8 cellular contexts compared by ENCODE assay signal in the genomic region with DNA sequence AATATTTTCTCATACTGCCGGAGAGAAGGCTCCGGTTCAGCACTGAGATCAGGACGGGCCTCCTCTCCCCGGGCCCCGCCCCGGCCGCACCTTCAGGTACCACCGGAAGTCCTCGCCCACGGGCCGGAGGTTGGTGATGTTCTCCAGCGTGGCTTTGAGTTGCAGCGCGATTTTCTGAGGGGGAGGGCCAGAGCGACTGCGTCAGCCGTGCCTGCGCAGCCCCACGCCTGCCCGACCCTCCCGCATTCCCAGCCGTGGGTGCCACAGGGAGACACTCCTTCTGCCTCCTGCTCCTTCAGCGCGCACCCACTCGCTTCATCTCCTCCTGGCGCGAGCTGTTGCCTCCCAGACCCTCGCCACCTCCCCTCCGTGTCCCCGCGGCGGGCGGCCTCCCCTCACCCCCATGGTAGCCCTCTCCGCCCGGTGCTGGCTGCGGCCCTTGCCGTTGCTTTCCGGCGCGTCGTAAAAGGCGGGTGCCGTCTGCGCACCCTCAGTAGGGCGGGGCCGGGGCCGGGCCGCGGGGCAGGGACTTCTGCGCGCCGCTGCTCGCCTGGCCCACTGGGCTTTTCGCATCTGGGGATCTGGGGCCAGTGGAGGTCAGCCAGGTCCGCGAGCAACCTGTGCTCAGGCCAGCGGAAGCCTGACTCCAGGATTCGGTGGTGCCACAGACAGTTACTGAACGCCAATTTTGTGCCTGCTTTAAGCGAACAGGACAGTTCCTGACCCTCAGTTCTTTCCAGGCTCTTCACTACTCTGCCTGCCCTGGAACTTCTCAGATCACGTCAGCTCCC. TPM values are rescaled to one million over a fixed set of nuclear protein-coding genes. Genes with fewer than 3 reads are reported as not detected.
DNase-seq lines count a peak whose midpoint lies in the region; ATAC-seq, FAIRE-seq and TF ChIP-seq lines count a peak whose summit lies in the region.

A gene (minus strand): TSS at position 464 of the 791 bp plus-strand sequence. CDS start 59 bp downstream, at position 405.

- FAIRE-seq in endothelial cell of umbilical vein (lab: Jason Lieb, UNC), result peak; percentile 69

- H3K9me1 ChIP-seq in endothelial cell of umbilical vein (replicated peaks; ENCODE audit: control insufficient read depth, extremely low read depth, insufficient read depth, low read length), result no peaks in the 10 kb centered on the region

- H3K79me2 ChIP-seq in OCI-LY1 (ENCODE audit: insufficient read depth, low read length) (no peaks in the 10 kb centered on the region), endothelial cell of umbilical vein (ENCODE audit: control insufficient read depth, insufficient read depth, low read length) (peaks cover 11% of the 10 kb centered on the region)

- H3K9me3 Mint-ChIP-seq in Calu3 (ENCODE audit: low read depth, unreplicated experiment), result no peaks in the 10 kb centered on the region

- H3K27ac ChIP-seq in HUES64 (ENCODE audit: low read depth, low read length) (peak within 1 kb of the TSS; percentile 94), OCI-LY1 (ENCODE audit: low read depth, low read length, poor library complexity, severe bottlenecking) (peak within 1 kb of the TSS; percentile 63), endothelial cell of umbilical vein (ENCODE audit: insufficient read depth, low read depth, low read length) (peak within 1 kb of the TSS; percentile 54)

- H3K36me3 ChIP-seq in HUES64 (ENCODE audit: insufficient read depth, low read length) (peaks cover 30% of the 10 kb centered on the region), OCI-LY1 (ENCODE audit: insufficient read depth, low read length) (0 out of 2 replicates have a peak, but pooled peaks cover 7% of the 10 kb centered on the region), endothelial cell of umbilical vein (ENCODE audit: control insufficient read depth in 2 of 2, extremely low read depth in 1 of 2, insufficient read depth in 2 of 2, low read length in 2 of 2) (peaks cover 0 to 5% of the 10 kb centered on the region in 2 experiments)

- intact Hi-C loops in Calu3 (cut with micrococcal nuclease; ENCODE audit: unreplicated experiment) (loop anchor here (1.0 kb wide), 1 partner anchor 35 kb away; no protein-coding TSS in a partner anchor), endothelial cell of umbilical vein (cut with micrococcal nuclease) (loop anchor here (1.0 kb wide), 2 partner anchors 18 to 24 kb away; a partner anchor contains a TSS)

- TF ChIP-seq CTCF in Calu3 (IDR thresholded peaks at IDR 0.05; ENCODE audit: unreplicated experiment), result no peak
- no peak for TF ChIP-seq CTCF in OCI-LY1 (IDR thresholded peaks at IDR 0.05; ENCODE audit: low read length)
- no peak for TF ChIP-seq CTCF in endothelial cell of umbilical vein (IDR thresholded peaks at IDR 0.05; ENCODE audit: extremely low read depth in 1 of 2, insufficient read depth in 1 of 2, low read depth in 1 of 2, low read length in 2 of 2)

- H3K27me3 ChIP-seq in HUES64 (ENCODE audit: insufficient read depth, low read length) (no peaks in the 10 kb centered on the region), OCI-LY1 (ENCODE audit: insufficient read depth, low read length) (no peaks in the 10 kb centered on the region), endothelial cell of umbilical vein (ENCODE audit: control insufficient read depth in 2 of 2, insufficient read depth in 2 of 2, low read length in 2 of 2) (no peaks in the 10 kb centered on the region)

- no peaks in the 10 kb centered on the region for H4K20me1 ChIP-seq in OCI-LY1 (ENCODE audit: insufficient read depth, low read length)
- H4K20me1 ChIP-seq in endothelial cell of umbilical vein (replicated peaks; ENCODE audit: control insufficient read depth, extremely low read depth, insufficient read depth, low read length), result no peaks in the 10 kb centered on the region

- TF ChIP-seq POLR2A in endothelial cell of umbilical vein (IDR thresholded peaks at IDR 0.05; ENCODE audit: low read depth, low read length), result peak; percentile 89

- H3K27ac Mint-ChIP-seq in Calu3 (ENCODE audit: unreplicated experiment), result peak within 1 kb of the TSS; percentile 86

- no peaks in the 10 kb centered on the region for H3K27me3 Mint-ChIP-seq in Calu3 (ENCODE audit: unreplicated experiment)

- peaks cover 18% of the 10 kb centered on the region for H3K36me3 Mint-ChIP-seq in Calu3 (ENCODE audit: insufficient read depth, unreplicated experiment)

- 1% methylated on average over 61 of the region's 61 CpGs for WGBS in HUES64

- POLR2A ChIA-PET in endothelial cell of umbilical vein (lab: Charles Lee), result no interaction called here

- dilution Hi-C loops in endothelial cell of umbilical vein (cut with MboI; ENCODE audit: extremely low pct_ligation_motif_present, low sequenced_read_pairs), result no loop called here

- peak; percentile 91 for ATAC-seq in GM21447 (IDR thresholded peaks at IDR 0.05; ENCODE audit: unreplicated experiment)

- H3F3A ChIP-seq in OCI-LY1 (ENCODE audit: insufficient read depth, low read length), result no peaks in the 10 kb centered on the region

- H3K4me3 Mint-ChIP-seq in Calu3 (ENCODE audit: low read depth, unreplicated experiment), result peak within 1 kb of the TSS; percentile 89

- H2AFZ ChIP-seq in OCI-LY1 (ENCODE audit: low read length) (no peak within 1 kb of the TSS; the same call in 1 of the 2 replicates), endothelial cell of umbilical vein (ENCODE audit: low read depth, low read length) (peak within 1 kb of the TSS; percentile 98)

- no peaks in the 10 kb centered on the region for H3K9me2 ChIP-seq in OCI-LY1 (ENCODE audit: low read depth, low read length)

- H3K4me3 ChIP-seq in HUES64 (ENCODE audit: low read length) (peak within 1 kb of the TSS; percentile 95), OCI-LY1 (ENCODE audit: low read depth, low read length, poor library complexity, severe bottlenecking) (peak within 1 kb of the TSS; percentile 85), endothelial cell of umbilical vein (replicated peaks in 1 of 3; ENCODE audit: insufficient read depth in 1 of 3, low read depth in 1 of 3, low read length in 3 of 3) (peak within 1 kb of the TSS; percentile 81 to 94 (median 83))

- DNase-seq in Calu3, result peak; percentile 96
- DNase-seq in activated T-cell treated with anti-CD3 and anti-CD28 coated beads for 1 hour (ENCODE audit: low read depth), result peak; percentile 89
- peak; percentile 93 for DNase-seq in endothelial cell of umbilical vein (ENCODE audit: low read depth, low spot score)
- peak; percentile 79 for DNase-seq in middle frontal gyrus (ENCODE audit: extremely low spot score, low spot score)
- DNase-seq in stimulated activated CD8-positive, alpha-beta memory T cell treated with anti-CD3 and anti-CD28 coated beads, Interleukin-2, amount 100 ng/mL, for 48 hours (ENCODE audit: low read depth in 2 of 2), result peak; percentile 96 to 98

- H3K9me3 ChIP-seq in HUES64 (ENCODE audit: insufficient read depth, low read depth, low read length) (no peaks in the 10 kb centered on the region), OCI-LY1 (ENCODE audit: low read length) (no peaks in the 10 kb centered on the region), endothelial cell of umbilical vein (replicated peaks; ENCODE audit: control insufficient read depth, insufficient read depth, low read length) (no peaks in the 10 kb centered on the region)

- H3K4me2 ChIP-seq in OCI-LY1 (ENCODE audit: low read length), result peak within 1 kb of the TSS; percentile 98
- H3K4me2 ChIP-seq in endothelial cell of umbilical vein (ENCODE audit: insufficient read depth, low read length), result peak within 1 kb of the TSS; percentile 88

- H3K4me1 ChIP-seq in HUES64 (ENCODE audit: insufficient read depth, low read length), result peaks cover 12% of the 10 kb centered on the region; the same call in 1 of the 2 replicates
- H3K4me1 ChIP-seq in OCI-LY1 (ENCODE audit: insufficient read depth, low read length, severe bottlenecking), result peaks cover 18% of the 10 kb centered on the region
- peaks cover 19% of the 10 kb centered on the region for H3K4me1 ChIP-seq in endothelial cell of umbilical vein (ENCODE audit: control insufficient read depth, extremely low read depth, insufficient read depth, low read length)

- CTCF ChIA-PET in Calu3 (lab: Charles Lee), result no interaction called here
- CTCF ChIA-PET in endothelial cell of umbilical vein (lab: Charles Lee), result no interaction called here

- peaks cover 17% of the 10 kb centered on the region for H3K4me1 Mint-ChIP-seq in Calu3 (ENCODE audit: low read depth, unreplicated experiment)

- peak within 1 kb of the TSS; percentile 91 for H3K9ac ChIP-seq in HUES64 (ENCODE audit: low read depth, low read length)
- peak within 1 kb of the TSS; percentile 96 for H3K9ac ChIP-seq in OCI-LY1 (ENCODE audit: low read length)
- peak within 1 kb of the TSS; percentile 85 for H3K9ac ChIP-seq in endothelial cell of umbilical vein (replicated peaks; ENCODE audit: extremely low read depth, insufficient read depth, low read length)

- no TSS peak for BruUV-seq in Calu3 (replicated peaks; lab: Mats Ljungman, UMichigan)
- no TSS peak for BruUV-seq in endothelial cell of umbilical vein (replicated peaks; lab: Mats Ljungman, UMichigan)

TF ChIP-seq in endothelial cell of umbilical vein, 7 proteins besides CTCF, POLR2A, EP300 and RAD21:
- TF ChIP-seq JUN (IDR thresholded peaks at IDR 0.05; ENCODE audit: borderline replicate concordance, insufficient read depth, insufficient read length, low read depth), result no peak
- TF ChIP-seq, protein P1, sequence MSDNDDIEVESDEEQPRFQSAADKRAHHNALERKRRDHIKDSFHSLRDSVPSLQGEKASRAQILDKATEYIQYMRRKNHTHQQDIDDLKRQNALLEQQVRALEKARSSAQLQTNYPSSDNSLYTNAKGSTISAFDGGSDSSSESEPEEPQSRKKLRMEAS (IDR thresholded peaks at IDR 0.05; ENCODE audit: insufficient read depth, insufficient read length), result peak; percentile 21
- TF ChIP-seq GATA2 (IDR thresholded peaks at IDR 0.05; ENCODE audit: insufficient read depth, insufficient read length, low read depth, low read length), result no peak
- peak; percentile 80 for TF ChIP-seq MYC (IDR thresholded peaks at IDR 0.05; ENCODE audit: low read depth, low read length)
- TF ChIP-seq EZH2 (IDR thresholded peaks at IDR 0.05; ENCODE audit: borderline replicate concordance, low read depth, low read length, severe bottlenecking), result no peak
- peak; percentile 96 for TF ChIP-seq POLR2AphosphoS5 (IDR thresholded peaks at IDR 0.05; ENCODE audit: insufficient read depth, low read depth, low read length)
- peak; percentile 14 for TF ChIP-seq FOS (IDR thresholded peaks at IDR 0.05; ENCODE audit: borderline replicate concordance, insufficient read depth, low read length)

RNA-seq across cellular contexts. Expression of the gene that starts here (rescaled TPM):
- total RNA-seq in Calu3 (2022) (31.3 and 34.1 TPM in 2 replicates), endothelial cell of umbilical vein (58.7 and 60.1 TPM in 2 replicates)
- polyA plus RNA-seq in HUES64 (2013, experiment 1 of 2), result 44.3 TPM
- 47.2 TPM for polyA plus RNA-seq in HUES64 (2013, experiment 2 of 2)
- 62.8 and 65.9 TPM in 2 replicates for polyA plus RNA-seq in endothelial cell of umbilical vein
- polyA plus RNA-seq in endothelial cell of umbilical vein (2011; cell fraction: cytosol; rRNA removed), result 85.9 and 97.2 TPM in 2 replicates
- polyA plus RNA-seq in endothelial cell of umbilical vein (2011; cell fraction: nucleus; rRNA removed), result 94.4 and 117 TPM in 2 replicates
- 61.6 and 69.7 TPM in 2 replicates for polyA plus RNA-seq in endothelial cell of umbilical vein (2012)
- polyA minus RNA-seq in endothelial cell of umbilical vein, result 35.9 and 39.1 TPM in 2 replicates
- polyA minus RNA-seq in endothelial cell of umbilical vein (2011; cell fraction: cytosol; rRNA and poly(A)+ RNA removed), result 6.9 TPM
- 26.0 and 28.1 TPM in 2 replicates for polyA minus RNA-seq in endothelial cell of umbilical vein (2011; cell fraction: nucleus; rRNA and poly(A)+ RNA removed)

Comparison
In these comparisons a context has a peak if more than half of its experiments do, and no peak if none do; other contexts are left out.
1. Peak in every context shown above with its lines: DNase-seq, ATAC-seq, H3K4me3 ChIP-seq and H3K27ac ChIP-seq.